Comparison of ENCODE assay signal across 8 cellular contexts in the genomic region with DNA sequence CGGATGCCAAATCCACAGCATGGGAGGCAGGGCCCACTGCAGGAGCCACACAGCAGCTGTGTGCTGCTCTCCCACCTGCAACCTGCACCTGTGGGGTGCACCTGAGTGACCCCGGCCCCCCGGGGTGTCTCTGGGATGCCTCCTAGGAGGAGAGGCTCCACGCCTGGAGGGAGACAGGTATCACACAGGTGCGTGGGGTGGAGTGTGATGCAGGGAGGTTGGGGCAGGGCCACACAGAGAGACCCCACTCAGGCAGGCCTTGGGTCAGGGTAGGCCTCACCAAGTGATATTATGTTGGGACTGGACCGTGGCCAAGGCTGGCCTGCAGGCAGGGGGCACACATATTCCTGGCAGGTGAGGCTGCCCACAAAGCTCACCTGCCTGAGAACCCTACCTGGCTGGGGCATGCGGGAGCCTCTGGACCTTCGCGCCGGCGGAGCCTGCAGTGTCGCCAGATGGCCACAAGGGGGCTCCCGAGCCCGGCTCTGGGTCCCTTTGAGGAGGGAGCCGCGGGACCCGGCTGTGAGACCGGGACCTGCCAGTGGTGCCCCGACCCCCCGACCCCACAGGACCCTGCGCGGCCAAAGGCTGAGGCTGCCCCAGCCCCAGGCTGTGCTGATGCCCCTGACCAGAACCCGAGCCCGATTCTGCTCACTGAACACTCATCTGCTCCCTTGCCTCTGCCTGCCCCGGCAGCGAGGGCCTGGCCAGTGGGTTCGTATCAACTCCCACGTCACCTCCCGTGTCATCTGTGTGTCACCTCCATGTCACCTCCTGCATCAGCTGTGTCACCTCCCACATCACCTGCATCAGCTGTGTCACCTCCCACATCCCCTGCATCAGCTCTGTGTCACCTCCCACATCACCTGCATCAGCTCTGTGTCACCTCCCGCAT. TPM values are rescaled to one million over a fixed set of nuclear protein-coding genes. Genes with fewer than 3 reads are reported as not detected.
DNase-seq lines count a peak whose midpoint lies in the region; ATAC-seq and TF ChIP-seq lines count a peak whose summit lies in the region.

No MANE protein-coding gene starts in this region.

- DNase-seq in AG08396 (ENCODE audit: low spot score) (peak; percentile 86), GM19240 (ENCODE audit: insufficient read length, low spot score) (peak; percentile 76), T follicular helper cell (ENCODE audit: low read depth) (peak; percentile 54), right atrium auricular region (ENCODE audit: low spot score) (no peak), SKM-1 (lab: John Stamatoyannopoulos, UW; ENCODE audit: unreplicated experiment) (no peak)
- peak; percentile 67 for DNase-seq in activated naive CD8-positive, alpha-beta T cell treated with anti-CD3 and anti-CD28 coated beads for 36 hours
- DNase-seq in stimulated activated CD4-positive, alpha-beta T cell treated with anti-CD3 and anti-CD28 coated beads, Interleukin-12 subunit alpha, Interleukin-12 subunit beta, amount 100 ng/mL, for 4 hours, result peak; percentile 69

- H3K9me3 Mint-ChIP-seq in activated naive CD8-positive, alpha-beta T cell treated with anti-CD3 and anti-CD28 coated beads for 36 hours, result no peaks in the 10 kb centered on the region

- peaks cover 18% of the 10 kb centered on the region for H3K27me3 Mint-ChIP-seq in activated naive CD8-positive, alpha-beta T cell treated with anti-CD3 and anti-CD28 coated beads for 36 hours

- peaks cover 1% of the 10 kb centered on the region for H3K36me3 Mint-ChIP-seq in activated naive CD8-positive, alpha-beta T cell treated with anti-CD3 and anti-CD28 coated beads for 36 hours

- no peak for ATAC-seq in HG03025 (IDR thresholded peaks at IDR 0.05; ENCODE audit: low FRiP score, unreplicated experiment)

- H3K4me1 ChIP-seq in right atrium auricular region, result no peaks in the 10 kb centered on the region

- no peak overlapping the region for H3K4me3 ChIP-seq in right atrium auricular region

- peak; percentile 98 to 99 for TF ChIP-seq CTCF in right atrium auricular region (IDR thresholded peaks at IDR 0.05)

- no peak overlapping the region for H3K27ac ChIP-seq in right atrium auricular region

- H3K9me3 ChIP-seq in right atrium auricular region, result peaks cover 0 to 7% of the 10 kb centered on the region in 2 donors

- no peak overlapping the region for H3K4me3 Mint-ChIP-seq in activated naive CD8-positive, alpha-beta T cell treated with anti-CD3 and anti-CD28 coated beads for 36 hours

- H3K27me3 ChIP-seq in right atrium auricular region, result peaks cover 0 to 3% of the 10 kb centered on the region in 2 donors

- no peaks in the 10 kb centered on the region for H3K36me3 ChIP-seq in right atrium auricular region

- H3K4me1 Mint-ChIP-seq in activated naive CD8-positive, alpha-beta T cell treated with anti-CD3 and anti-CD28 coated beads for 36 hours, result peaks cover 2% of the 10 kb centered on the region

- no peak overlapping the region for H3K27ac Mint-ChIP-seq in activated naive CD8-positive, alpha-beta T cell treated with anti-CD3 and anti-CD28 coated beads for 36 hours

RNA-seq across cellular contexts. Expression of a gene that starts 11.4 kb away (rescaled TPM):
- total RNA-seq in activated naive CD8-positive, alpha-beta T cell treated with anti-CD3 and anti-CD28 coated beads for 36 hours, result 10 to 100 TPM; 16.7 to 16.8 TPM
- 1 to 10 TPM; 3.4 to 5.8 TPM for total RNA-seq in right atrium auricular region

RNA-seq across cellular contexts. Expression of a gene that starts 46.8 kb away (rescaled TPM):
- 10 to 100 TPM; 33.6 to 34.9 TPM for total RNA-seq in activated naive CD8-positive, alpha-beta T cell treated with anti-CD3 and anti-CD28 coated beads for 36 hours
- total RNA-seq in right atrium auricular region, result 1 to 10 TPM; 3.5 to 3.9 TPM

RNA-seq across cellular contexts. Expression of a gene that starts 51.1 kb away (rescaled TPM):
- 10 to 100 TPM; 82.5 to 87.3 TPM for total RNA-seq in activated naive CD8-positive, alpha-beta T cell treated with anti-CD3 and anti-CD28 coated beads for 36 hours
- total RNA-seq in right atrium auricular region, result 10 to 100 TPM; 42.9 to 79.2 TPM

Comparison
In these comparisons a context has a peak if more than half of its experiments do, and no peak if none do; other contexts are left out.
1. DNase-seq: peak in AG08396 (single experiment), GM19240 (single experiment), T follicular helper cell (single experiment), activated naive CD8-positive, alpha-beta T cell treated with anti-CD3 and anti-CD28 coated beads for 36 hours (single experiment) and stimulated activated CD4-positive, alpha-beta T cell treated with anti-CD3 and anti-CD28 coated beads, Interleukin-12 subunit alpha, Interleukin-12 subunit beta, amount 100 ng/mL, for 4 hours (single experiment); none in right atrium auricular region (single experiment) and SKM-1 (single experiment).
2. RNA of a gene that starts 46.8 kb away (total RNA-seq): 33.6 to 34.9 TPM in activated naive CD8-positive, alpha-beta T cell treated with anti-CD3 and anti-CD28 coated beads for 36 hours; 3.5 to 3.9 TPM in right atrium auricular region; every median in the first group is over 4 times any median in the second.